In the genomic region with DNA sequence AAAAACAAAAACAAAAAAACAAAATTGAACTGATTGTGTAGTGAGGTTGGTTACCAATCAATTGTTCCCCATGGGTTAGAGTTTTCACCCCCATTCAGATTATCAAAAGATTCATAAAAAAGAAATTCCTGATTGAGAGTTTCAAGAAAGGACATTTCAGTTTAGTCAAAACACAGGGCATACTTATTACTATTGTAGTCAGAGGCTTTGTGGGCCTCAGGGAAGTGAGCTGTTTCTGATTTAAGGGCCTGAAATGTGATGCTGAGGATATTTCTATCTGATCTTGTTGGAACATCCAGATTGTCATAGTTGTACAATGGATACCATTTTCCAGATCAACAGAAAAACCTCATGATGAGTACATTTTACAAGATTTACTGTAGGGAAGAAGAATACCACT, we compare ENCODE assay signal across 20 cellular contexts.
DNase-seq lines count a peak whose midpoint lies in the region; ATAC-seq and TF ChIP-seq lines count a peak whose summit lies in the region.
"Had no signal": no experiment of that assay in that cellular context is flagged by ENCODE, and none has a peak within 500 bp of the region (broad histone marks: within the 10 kb centered on the region; RNA-seq: fewer than 3 reads in every experiment).

No MANE protein-coding gene starts in this region.

- peak overlapping the region; percentile 51 for H3K27ac ChIP-seq in brain microvascular endothelial cell
- H3K27ac ChIP-seq in left lung = peak overlapping the region in 1 of 2 donors; percentile 39
- H3K27ac ChIP-seq: BLaER1 treated with 17β-estradiol and CSF1 and Interleukin-3, amounts not matched to agents 10 nM and 100 nM; prostate gland; upper lobe of left lung; VCaP had no signal

- no peaks in the 10 kb centered on the region for H3K36me3 Mint-ChIP-seq in CD14-positive monocyte
- H3K36me3 Mint-ChIP-seq: memory B cell had no signal

- no peaks in the 10 kb centered on the region for H3K27me3 ChIP-seq in brain microvascular endothelial cell (replicated peaks)
- H3K27me3 ChIP-seq in left lung = no peaks in the 10 kb centered on the region
- H3K27me3 ChIP-seq: BLaER1 treated with 17β-estradiol and CSF1 and Interleukin-3, amounts not matched to agents 10 nM and 100 nM; upper lobe of left lung had no signal

- H3K9me3 Mint-ChIP-seq in CD14-positive monocyte = peaks cover 0 to 3% (median 0%) of the 10 kb centered on the region in 7 donors

- H3K4me3 ChIP-seq in AG10803 (ENCODE audit: low read length) = no peak overlapping the region
- no peak overlapping the region for H3K4me3 ChIP-seq in brain microvascular endothelial cell (ENCODE audit: low read depth, low read length)
- no peak overlapping the region for H3K4me3 ChIP-seq in left lung
- H3K4me3 ChIP-seq: BLaER1 treated with 17β-estradiol and CSF1 and Interleukin-3, amounts not matched to agents 10 nM and 100 nM; K562; prostate gland; upper lobe of left lung had no signal

- H3K27me3 Mint-ChIP-seq in CD14-positive monocyte (ENCODE audit: low read depth in 3 of 3) = no peaks in the 10 kb centered on the region
- H3K27me3 Mint-ChIP-seq: activated T-cell treated with anti-CD3 and anti-CD28 coated beads, Interleukin-2, amount 50 U/mL, for 24 hours; memory B cell had no signal

- intact Hi-C loops in left lung (cut with DNase I) (no loop called here), CD14-positive monocyte (cut with micrococcal nuclease) (no loop called here)

- ATAC-seq in HG03439 (IDR thresholded peaks at IDR 0.05; ENCODE audit: unreplicated experiment) (peak; percentile 4), left lung (peak; percentile 62), GM19328 (IDR thresholded peaks at IDR 0.05; ENCODE audit: unreplicated experiment) (no peak)
- ATAC-seq: K562 had no signal

- TF ChIP-seq CTCF in AG10803 (conservative IDR thresholded peaks at IDR 0.05; ENCODE audit: low read length) = no peak
- no peak for TF ChIP-seq CTCF in brain microvascular endothelial cell (IDR thresholded peaks at IDR 0.05; ENCODE audit: low read depth, low read length, missing control alignments)
- no peak for TF ChIP-seq CTCF in left lung (IDR thresholded peaks at IDR 0.05)
- no peak for TF ChIP-seq CTCF in CD14-positive monocyte (IDR thresholded peaks at IDR 0.05)

- DNase-seq in AG10803 (ENCODE audit: low read depth) (peak; percentile 11), brain microvascular endothelial cell (no peak), left lung (no peak), CD14-positive monocyte (ENCODE audit: low spot score) (no peak), NOMO-1 (lab: John Stamatoyannopoulos, UW; ENCODE audit: unreplicated experiment in 2 of 2) (no peak), NCI-H2107 treated with DMSO at 0.1 percent for 48 hours (lab: John Stamatoyannopoulos, UW; ENCODE audit: unreplicated experiment) (no peak)
- DNase-seq: activated T-cell treated with anti-CD3 and anti-CD28 coated beads, Interleukin-2, amount 50 U/mL, for 24 hours; cortex of kidney; DMS 273 treated with DMSO at 0.1 percent for 48 hours; endodermal cell; NCI-H1436; NCI-H526 treated with DMSO at 0.1 percent for 48 hours had no signal

- H3K4me1 Mint-ChIP-seq in CD14-positive monocyte = no peaks in the 10 kb centered on the region
- H3K4me1 Mint-ChIP-seq: memory B cell had no signal

- in situ Hi-C loops in brain microvascular endothelial cell (cut with HindIII; ENCODE audit: low pct_ligation_motif_present, low sequenced_read_pairs) = no loop called here

- no peaks in the 10 kb centered on the region for H3K36me3 ChIP-seq in brain microvascular endothelial cell (replicated peaks)
- H3K36me3 ChIP-seq in left lung = no peaks in the 10 kb centered on the region
- H3K36me3 ChIP-seq: BLaER1 treated with 17β-estradiol and CSF1 and Interleukin-3, amounts not matched to agents 10 nM and 100 nM; prostate gland; upper lobe of left lung had no signal

- H3K9me3 ChIP-seq in left lung = no peaks in the 10 kb centered on the region
- H3K9me3 ChIP-seq: prostate gland, upper lobe of left lung had no signal

- H3K4me1 ChIP-seq in left lung = no peaks in the 10 kb centered on the region
- H3K4me1 ChIP-seq: prostate gland, upper lobe of left lung had no signal

- no peak overlapping the region for H3K27ac Mint-ChIP-seq in CD14-positive monocyte
- H3K27ac Mint-ChIP-seq: activated T-cell treated with anti-CD3 and anti-CD28 coated beads, Interleukin-2, amount 50 U/mL, for 24 hours; endodermal cell; memory B cell had no signal

- H3K4me3 Mint-ChIP-seq in CD14-positive monocyte = no peak overlapping the region
- H3K4me3 Mint-ChIP-seq: activated T-cell treated with anti-CD3 and anti-CD28 coated beads, Interleukin-2, amount 50 U/mL, for 24 hours; endodermal cell; memory B cell had no signal
